ENCODE assay signal across 17 cellular contexts in the genomic region with DNA sequence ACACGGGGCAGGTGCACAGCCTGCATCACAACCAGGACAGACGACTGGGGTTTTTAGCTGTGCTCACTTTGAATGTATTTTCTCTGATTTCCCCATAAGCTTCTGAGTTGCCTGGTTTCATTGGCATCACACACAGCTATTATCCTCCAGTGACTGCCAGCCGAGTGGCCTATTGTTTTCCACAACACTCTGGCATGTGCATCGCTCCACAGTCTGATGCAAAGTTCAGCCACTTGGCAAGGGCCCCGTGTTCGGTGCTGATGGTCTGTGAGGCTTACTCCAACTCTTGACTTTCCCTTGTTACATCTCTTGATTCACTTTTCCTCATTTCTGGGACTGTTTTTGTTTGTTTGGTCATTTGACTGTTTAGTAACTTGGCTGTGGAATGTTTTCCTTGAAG.
DNase-seq lines count a peak whose midpoint lies in the region; ATAC-seq and TF ChIP-seq lines count a peak whose summit lies in the region.
"Had no signal": no experiment of that assay in that cellular context is flagged by ENCODE, and none has a peak within 500 bp of the region (broad histone marks: within the 10 kb centered on the region; RNA-seq: fewer than 3 reads in every experiment).

No MANE protein-coding gene starts in this region.

- H3K27me3 ChIP-seq in dorsolateral prefrontal cortex = no peaks in the 10 kb centered on the region
- H3K27me3 ChIP-seq in HAP-1 (ENCODE audit: low read depth) = no peaks in the 10 kb centered on the region
- H3K27me3 ChIP-seq: BE2C had no signal

- no peaks in the 10 kb centered on the region for H3K4me1 ChIP-seq in HAP-1
- H3K4me1 ChIP-seq: BE2C had no signal

- peak overlapping the region in 9 of 59 donors; percentile 2 to 38 (median 15) for H3K4me3 ChIP-seq in dorsolateral prefrontal cortex
- no peak overlapping the region for H3K4me3 ChIP-seq in HAP-1

- no peak overlapping the region for H3K27ac Mint-ChIP-seq in natural killer cell treated with Interleukin-12 subunit alpha and Interleukin-12 subunit beta and Interleukin-15 and Interleukin-18, amount 100 ng/mL, for 72 hours
- H3K27ac Mint-ChIP-seq: CD4-positive, alpha-beta T cell had no signal

- no peaks in the 10 kb centered on the region for H3K9me3 ChIP-seq in HAP-1
- H3K9me3 ChIP-seq: BE2C had no signal

- H3K27me3 Mint-ChIP-seq in natural killer cell treated with Interleukin-12 subunit alpha and Interleukin-12 subunit beta and Interleukin-15 and Interleukin-18, amount 100 ng/mL, for 72 hours = no peaks in the 10 kb centered on the region
- H3K27me3 Mint-ChIP-seq: CD4-positive, alpha-beta T cell had no signal

- no peak for ATAC-seq in natural killer cell treated with Interleukin-12 subunit alpha and Interleukin-12 subunit beta and Interleukin-15 and Interleukin-18, amount 100 ng/mL, for 72 hours
- ATAC-seq in HG03442 (IDR thresholded peaks at IDR 0.05; ENCODE audit: unreplicated experiment) = no peak

- H3K4me3 Mint-ChIP-seq in natural killer cell treated with Interleukin-12 subunit alpha and Interleukin-12 subunit beta and Interleukin-15 and Interleukin-18, amount 100 ng/mL, for 72 hours = no peak overlapping the region
- H3K4me3 Mint-ChIP-seq: CD4-positive, alpha-beta T cell had no signal

- no peaks in the 10 kb centered on the region for H3K4me1 Mint-ChIP-seq in natural killer cell treated with Interleukin-12 subunit alpha and Interleukin-12 subunit beta and Interleukin-15 and Interleukin-18, amount 100 ng/mL, for 72 hours (ENCODE audit: low read depth in 2 of 2)

- TF ChIP-seq CTCF in dorsolateral prefrontal cortex (IDR thresholded peaks at IDR 0.05 in 54 of 56, conservative IDR thresholded peaks at IDR 0.05 in 2 of 56; ENCODE audit: low read depth in 1 of 56, partially characterized antibody in 56 of 56) = no peak

- DNase-seq in NCI-H2107 treated with DMSO at 0.1 percent for 48 hours (lab: John Stamatoyannopoulos, UW; ENCODE audit: unreplicated experiment) (peak; percentile 8), NCI-H2107 (lab: John Stamatoyannopoulos, UW) (no peak), dorsolateral prefrontal cortex (peak in 9 of 10 donors; percentile 27 to 72 (median 44)), islet precursor cell (peak; percentile 39), retina (peak; percentile 14), HAP-1 (ENCODE audit: low spot score in 2 of 2) (no peak)
- DNase-seq in natural killer cell treated with Interleukin-12 subunit alpha and Interleukin-12 subunit beta and Interleukin-15 and Interleukin-18, amount 100 ng/mL, for 72 hours (ENCODE audit: low spot score) = no peak
- DNase-seq: BE2C; CD4-positive, alpha-beta T cell; DMS53; IMR-90; Kasumi-1; NCI-H187; NCI-H524; SHP77 had no signal

- no peak overlapping the region for H3K27ac ChIP-seq in dorsolateral prefrontal cortex
- H3K27ac ChIP-seq: 22Rv1 had no signal

- intact Hi-C loops in dorsolateral prefrontal cortex (cut with DNase I) = no loop called here

- H3K36me3 Mint-ChIP-seq in natural killer cell treated with Interleukin-12 subunit alpha and Interleukin-12 subunit beta and Interleukin-15 and Interleukin-18, amount 100 ng/mL, for 72 hours = no peaks in the 10 kb centered on the region

- no peaks in the 10 kb centered on the region for H3K36me3 ChIP-seq in HAP-1 (replicated peaks)
- H3K36me3 ChIP-seq: BE2C had no signal

- H3K9me3 Mint-ChIP-seq in natural killer cell treated with Interleukin-12 subunit alpha and Interleukin-12 subunit beta and Interleukin-15 and Interleukin-18, amount 100 ng/mL, for 72 hours = peaks cover 8% of the 10 kb centered on the region
- H3K9me3 Mint-ChIP-seq: CD4-positive, alpha-beta T cell had no signal

- in situ Hi-C loops in HAP-1 (cut with MboI; ENCODE audit: low sequenced_read_pairs) = no loop called here

Comparison
In these comparisons a context has a peak if more than half of its experiments do, and no peak if none do; other contexts are left out.
1. DNase-seq: peak in NCI-H2107 treated with DMSO at 0.1 percent for 48 hours (single experiment), dorsolateral prefrontal cortex (9 of 10), islet precursor cell (single experiment) and retina (single experiment); none in NCI-H2107 (single experiment), natural killer cell treated with Interleukin-12 subunit alpha and Interleukin-12 subunit beta and Interleukin-15 and Interleukin-18, amount 100 ng/mL, for 72 hours (single experiment) and HAP-1 (0 of 2).